In genomic region chr7:155237297-155237696, GRCh38 we compare ENCODE assay signal across 1 cellular context.
TF ChIP-seq lines count a peak whose summit lies in the region.

No MANE protein-coding gene starts in this region.

TF ChIP-seq in HepG2, 621 proteins besides CTCF, POLR2A, EP300 and RAD21 (continued from another document):
- TF ChIP-seq ZNF275 (CRISPR knock-in tag; IDR thresholded peaks at IDR 0.05; ENCODE audit: borderline replicate concordance) (no peak), AHR (CRISPR knock-in tag; IDR thresholded peaks at IDR 0.05) (no peak), MAX (IDR thresholded peaks at IDR 0.05) (no peak), SMAD3 (CRISPR knock-in tag; IDR thresholded peaks at IDR 0.05) (no peak), TMF1 (CRISPR knock-in tag; IDR thresholded peaks at IDR 0.05; ENCODE audit: low read depth) (no peak), CHD2 (IDR thresholded peaks at IDR 0.05; ENCODE audit: low read depth, low read length) (no peak)
